Comparison of ENCODE assay signal across 9 cellular contexts in genomic region chr14:93013368-93013719, GRCh38.
A peak's percentile ranks its signal among the peaks of the same experiment; 100 is the strongest.
DNase-seq lines count a peak whose midpoint lies in the region; ATAC-seq, FAIRE-seq and TF ChIP-seq lines count a peak whose summit lies in the region.
"Had no signal": no experiment of that assay in that cellular context is flagged by ENCODE, and none has a peak within 500 bp of the region (broad histone marks: within the 10 kb centered on the region; RNA-seq: fewer than 3 reads in every experiment).

No MANE protein-coding gene starts in this region.

- no peaks in the 10 kb centered on the region for H3K36me3 ChIP-seq in astrocyte (ENCODE audit: insufficient read depth, low read length)

- no peak for FAIRE-seq in astrocyte (lab: Jason Lieb, UNC)

- peak; percentile 76 for DNase-seq in Daoy (ENCODE audit: low read depth)
- DNase-seq in astrocyte (ENCODE audit: low read depth) = peak; percentile 53
- no peak for DNase-seq in neural crest cell (ENCODE audit: low read depth, low spot score)
- no peak for DNase-seq in cerebellum (ENCODE audit: low spot score)
- no peak for DNase-seq in SHP77 treated with DMSO at 0.1 percent for 48 hours (lab: John Stamatoyannopoulos, UW)
- DNase-seq in stimulated activated CD4-positive, alpha-beta T cell treated with anti-CD3 and anti-CD28 coated beads, Interleukin-12 subunit alpha, Interleukin-12 subunit beta, amount 100 ng/mL, for 4 hours = no peak

- no peaks in the 10 kb centered on the region for H3K27me3 ChIP-seq in astrocyte (ENCODE audit: insufficient read depth, low read length)

- peak; percentile 48 for ATAC-seq in HG02642 (IDR thresholded peaks at IDR 0.05; ENCODE audit: poor library complexity, unreplicated experiment)
- no peak for ATAC-seq in GM19351 (IDR thresholded peaks at IDR 0.05; ENCODE audit: unreplicated experiment)

- H3K4me3 Mint-ChIP-seq in astrocyte (ENCODE audit: unreplicated experiment) = no peak overlapping the region
- peak overlapping the region; percentile 61 for H3K4me3 Mint-ChIP-seq in neural crest cell

- H3K27ac Mint-ChIP-seq in astrocyte (ENCODE audit: unreplicated experiment) (no peak overlapping the region), neural crest cell (ENCODE audit: unreplicated experiment) (no peak overlapping the region)

- no peak overlapping the region for H3K4me3 ChIP-seq in astrocyte (ENCODE audit: insufficient read depth, low read depth, low read length)
- H3K4me3 ChIP-seq: skin epidermis had no signal

- H3K27me3 Mint-ChIP-seq in astrocyte (ENCODE audit: low read depth, unreplicated experiment) (peaks cover 41% of the 10 kb centered on the region), neural crest cell (ENCODE audit: low read depth) (peaks cover 3% of the 10 kb centered on the region)

- H3K9me3 Mint-ChIP-seq in astrocyte (ENCODE audit: unreplicated experiment) (no peaks in the 10 kb centered on the region), neural crest cell (no peaks in the 10 kb centered on the region)

- peaks cover 2% of the 10 kb centered on the region for H3K36me3 Mint-ChIP-seq in astrocyte (ENCODE audit: low read depth, unreplicated experiment)
- no peaks in the 10 kb centered on the region for H3K36me3 Mint-ChIP-seq in neural crest cell (ENCODE audit: low read depth)

- H3K4me1 Mint-ChIP-seq in astrocyte (ENCODE audit: low read depth, unreplicated experiment) (peaks cover 22% of the 10 kb centered on the region), neural crest cell (peaks cover 67% of the 10 kb centered on the region)

- TF ChIP-seq CTCF in astrocyte (IDR thresholded peaks at IDR 0.05; ENCODE audit: insufficient read depth, low read depth, low read length) (no peak), neural crest cell (conservative IDR thresholded peaks at IDR 0.05) (no peak)

- H4K20me1 ChIP-seq in astrocyte (ENCODE audit: insufficient read depth, low read length) = peaks cover 45% of the 10 kb centered on the region

- H3K4me2 ChIP-seq in astrocyte (ENCODE audit: low read length) = peak overlapping the region; percentile 62

- no peak overlapping the region for H3K27ac ChIP-seq in astrocyte (ENCODE audit: low read depth, low read length)

- H3K4me1 ChIP-seq in astrocyte (ENCODE audit: insufficient read depth, low read length) = peaks cover 12% of the 10 kb centered on the region

- H3K79me2 ChIP-seq in astrocyte (ENCODE audit: insufficient read depth, low read length) = no peaks in the 10 kb centered on the region

- H2AFZ ChIP-seq in astrocyte (ENCODE audit: low read depth, low read length) = no peak overlapping the region

- H3K9me3 ChIP-seq in astrocyte (ENCODE audit: insufficient read depth, low read depth, low read length) = no peaks in the 10 kb centered on the region

- H3K9ac ChIP-seq in astrocyte (ENCODE audit: low read length) = no peak overlapping the region

Comparison
In these comparisons a context has a peak if more than half of its experiments do, and no peak if none do; other contexts are left out.
1. DNase-seq: peak in Daoy (single experiment) and astrocyte (single experiment); none in neural crest cell (single experiment), cerebellum (single experiment), SHP77 treated with DMSO at 0.1 percent for 48 hours (single experiment) and stimulated activated CD4-positive, alpha-beta T cell treated with anti-CD3 and anti-CD28 coated beads, Interleukin-12 subunit alpha, Interleukin-12 subunit beta, amount 100 ng/mL, for 4 hours (single experiment).